In genomic region chr16:400061-400540, GRCh38 we compare ENCODE assay signal across 8 cellular contexts. TPM values are rescaled to one million over a fixed set of nuclear protein-coding genes. Genes with fewer than 3 reads are reported as not detected.
DNase-seq lines count a peak whose midpoint lies in the region; ATAC-seq and TF ChIP-seq lines count a peak whose summit lies in the region.

No MANE protein-coding gene starts in this region.

- H4K20me1 ChIP-seq in neural progenitor cell (ENCODE audit: low read depth) = peaks cover 26% of the 10 kb centered on the region

- no peak overlapping the region for H2AFZ ChIP-seq in neural progenitor cell (replicated peaks)

- no peak for ATAC-seq in CD8-positive, alpha-beta T cell
- no peak for ATAC-seq in GM21576 (IDR thresholded peaks at IDR 0.05; ENCODE audit: unreplicated experiment)

- H3K4me3 Mint-ChIP-seq in CD8-positive, alpha-beta T cell = peak overlapping the region; percentile 90
- peak overlapping the region; percentile 83 for H3K4me3 Mint-ChIP-seq in neural progenitor cell

- H3K36me3 Mint-ChIP-seq in CD8-positive, alpha-beta T cell = no peaks in the 10 kb centered on the region
- peaks cover 2% of the 10 kb centered on the region for H3K36me3 Mint-ChIP-seq in neural progenitor cell

- DNase-seq in CD8-positive, alpha-beta T cell = peak in 1 of 7 experiments; percentile 49
- DNase-seq in LNCaP clone FGC (ENCODE audit: low read depth) (no peak), coronary artery (ENCODE audit: low spot score) (no peak), neural progenitor cell (ENCODE audit: low spot score) (no peak), HPDE6-E6E7 (ENCODE audit: extremely low spot score) (no peak), NCI-H1930 (lab: John Stamatoyannopoulos, UW) (no peak), HuH-7.5 (ENCODE audit: low spot score) (no peak)

- CTCF ChIA-PET in CD8-positive, alpha-beta T cell (lab: Charles Lee) = interaction anchor here (1.9 kb wide), 1 partner anchor 25 kb away, joined by 9 read pairs; the partner anchor contains the start of gene RAB11FIP3

- H3K4me3 ChIP-seq in CD8-positive, alpha-beta T cell (ENCODE audit: low read depth, low read length) = no peak overlapping the region
- H3K4me3 ChIP-seq in LNCaP clone FGC (ENCODE audit: low read depth, low read length) (peak overlapping the region; percentile 87; the same call in 1 of the 2 replicates), coronary artery (peak overlapping the region; percentile 86), neural progenitor cell (no peak overlapping the region)

- H3K27me3 ChIP-seq in CD8-positive, alpha-beta T cell (ENCODE audit: insufficient read depth, low read length) = no peaks in the 10 kb centered on the region
- H3K27me3 ChIP-seq in neural progenitor cell = peaks cover 2% of the 10 kb centered on the region

- peaks cover 6% of the 10 kb centered on the region for H3K79me2 ChIP-seq in neural progenitor cell (ENCODE audit: low read depth)

- no peak for TF ChIP-seq CTCF in CD8-positive, alpha-beta T cell (IDR thresholded peaks at IDR 0.05)
- TF ChIP-seq CTCF in LNCaP clone FGC (IDR thresholded peaks at IDR 0.05; ENCODE audit: control insufficient read depth, extremely low read depth, insufficient read depth) (no peak), coronary artery (IDR thresholded peaks at IDR 0.05) (no peak), neural progenitor cell (IDR thresholded peaks at IDR 0.05) (no peak)

- no peak overlapping the region for H3K9ac ChIP-seq in neural progenitor cell

- no peak overlapping the region for H3K4me2 ChIP-seq in neural progenitor cell

- no peaks in the 10 kb centered on the region for H3K36me3 ChIP-seq in CD8-positive, alpha-beta T cell (ENCODE audit: insufficient read depth, low read length)
- H3K36me3 ChIP-seq in neural progenitor cell = no peaks in the 10 kb centered on the region

- H3K9me3 Mint-ChIP-seq in CD8-positive, alpha-beta T cell = no peaks in the 10 kb centered on the region
- H3K9me3 Mint-ChIP-seq in neural progenitor cell = no peaks in the 10 kb centered on the region

- peaks cover 70% of the 10 kb centered on the region for H3F3A ChIP-seq in neural progenitor cell (ENCODE audit: low read depth)

- H3K27me3 Mint-ChIP-seq in CD8-positive, alpha-beta T cell (ENCODE audit: low read depth) = no peaks in the 10 kb centered on the region
- peaks cover 5% of the 10 kb centered on the region for H3K27me3 Mint-ChIP-seq in neural progenitor cell (ENCODE audit: insufficient read depth, low read depth)

- no peaks in the 10 kb centered on the region for H3K9me3 ChIP-seq in CD8-positive, alpha-beta T cell (ENCODE audit: low read length)
- H3K9me3 ChIP-seq in neural progenitor cell (ENCODE audit: low read depth) = no peaks in the 10 kb centered on the region

- POLR2A ChIA-PET in CD8-positive, alpha-beta T cell (lab: Charles Lee) = interaction anchor here (0.6 to 3.4 kb wide), 6 partner anchors 13 to 75 kb away, joined by 3 to 38 read pairs (median 5); partner anchors contain the start of genes AXIN1, MRPL28 and PGAP6

- peaks cover 20% of the 10 kb centered on the region for H3K4me1 ChIP-seq in CD8-positive, alpha-beta T cell (ENCODE audit: insufficient read depth, low read length)
- peaks cover 7% of the 10 kb centered on the region for H3K4me1 ChIP-seq in neural progenitor cell

- peak overlapping the region; percentile 98 for H3K27ac Mint-ChIP-seq in CD8-positive, alpha-beta T cell
- H3K27ac Mint-ChIP-seq in neural progenitor cell = no peak overlapping the region

- intact Hi-C loops in CD8-positive, alpha-beta T cell (cut with DNase I, micrococcal nuclease) = loop anchor here (2.0 to 5.0 kb wide), 3 partner anchors 165 to 237 kb away; partner anchors contain the start of genes FAM234A (in 1 of the 2) and METTL26 (in 1 of the 2)

- H3K4me1 Mint-ChIP-seq in CD8-positive, alpha-beta T cell (ENCODE audit: low read depth) = peaks cover 20% of the 10 kb centered on the region
- peaks cover 23% of the 10 kb centered on the region for H3K4me1 Mint-ChIP-seq in neural progenitor cell

- peak overlapping the region; percentile 75 for H3K27ac ChIP-seq in CD8-positive, alpha-beta T cell (ENCODE audit: low read depth, low read length)
- H3K27ac ChIP-seq in coronary artery = peak overlapping the region in 1 of 2 donors; percentile 98
- no peak overlapping the region for H3K27ac ChIP-seq in neural progenitor cell

RNA-seq across cellular contexts. Expression of gene DECR2, which starts 1.6 kb away (rescaled TPM):
- 1 to 10 TPM; 6.1 to 7.9 TPM for total RNA-seq in CD8-positive, alpha-beta T cell
- total RNA-seq in neural progenitor cell (ENCODE audit: low replicate concordance) = 7.1 and 24.3 TPM in 2 replicates

RNA-seq across cellular contexts. Expression of gene NME4, which starts 3.1 kb away (rescaled TPM):
- 10 to 100 TPM; 22.2 to 22.3 TPM for total RNA-seq in CD8-positive, alpha-beta T cell
- 93.3 and 236 TPM in 2 replicates for total RNA-seq in neural progenitor cell (ENCODE audit: low replicate concordance)

RNA-seq across cellular contexts. Expression of gene PGAP6, which starts 18.3 kb away (rescaled TPM):
- 10 to 100 TPM; 57.9 to 60.8 TPM for total RNA-seq in CD8-positive, alpha-beta T cell
- 16.7 and 49.5 TPM in 2 replicates for total RNA-seq in neural progenitor cell (ENCODE audit: low replicate concordance)

RNA-seq across cellular contexts. Expression of gene RAB11FIP3, which starts 25.3 kb away (rescaled TPM):
- 10 to 100 TPM; 26.4 to 27.5 TPM for total RNA-seq in CD8-positive, alpha-beta T cell
- 15.5 and 45.2 TPM in 2 replicates for total RNA-seq in neural progenitor cell (ENCODE audit: low replicate concordance)

RNA-seq across cellular contexts. Expression of gene MRPL28, which starts 29.8 kb away (rescaled TPM):
- 10 to 100 TPM; 16.7 to 17.4 TPM for total RNA-seq in CD8-positive, alpha-beta T cell
- total RNA-seq in neural progenitor cell (ENCODE audit: low replicate concordance) = 82.2 and 138 TPM in 2 replicates

Comparison
In these comparisons a context has a peak if more than half of its experiments do, and no peak if none do; other contexts are left out.
1. H3K4me3 ChIP-seq: peak in LNCaP clone FGC (single experiment) and coronary artery (single experiment); none in CD8-positive, alpha-beta T cell (single experiment) and neural progenitor cell (single experiment).